In the genomic region with DNA sequence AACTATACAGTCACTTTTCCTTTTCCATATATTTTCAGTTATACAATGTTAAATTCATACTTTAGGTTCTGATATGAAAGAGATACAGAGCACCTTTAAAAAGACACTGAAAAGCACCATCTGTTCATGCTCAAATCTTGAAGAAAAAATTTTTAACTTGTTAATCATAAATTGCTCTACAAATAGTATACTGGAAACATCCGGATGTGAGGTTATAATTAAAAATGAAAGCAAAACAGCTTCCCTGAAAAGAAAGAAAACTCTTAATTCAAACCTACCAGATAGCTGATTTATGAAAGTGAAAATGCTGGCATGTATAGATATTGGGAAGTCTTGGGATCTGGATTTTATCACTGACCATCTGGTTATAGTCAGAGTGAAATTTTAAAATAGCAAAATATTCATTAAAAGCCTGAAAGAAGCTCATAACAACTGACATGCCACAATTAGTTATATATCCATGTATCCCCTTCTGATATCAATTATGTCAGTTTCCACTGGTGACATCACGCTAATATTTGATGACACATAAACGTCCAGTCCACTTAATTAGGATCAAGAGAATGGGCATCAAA, we compare ENCODE assay signal across 23 cellular contexts.
A peak's percentile ranks its signal among the peaks of the same experiment; 100 is the strongest.
DNase-seq lines count a peak whose midpoint lies in the region; ATAC-seq, FAIRE-seq and TF ChIP-seq lines count a peak whose summit lies in the region.
"Had no signal": no experiment of that assay in that cellular context is flagged by ENCODE, and none has a peak within 500 bp of the region (broad histone marks: within the 10 kb centered on the region; RNA-seq: fewer than 3 reads in every experiment).

No MANE protein-coding gene starts in this region.

- H3K27ac Mint-ChIP-seq in stimulated activated naive B cell treated with anti-CD40 and anti-IgM and Interleukin-4, amounts not matched to agents 10 μg/mL and 1 μg/mL and 100 μg/mL, for 72 hours = no peak overlapping the region
- H3K27ac Mint-ChIP-seq: activated naive CD4-positive, alpha-beta T cell treated with anti-CD3 and anti-CD28 coated beads, Interleukin-2, amount 10 ng/mL, durations not matched to agents 7 days and 5 days; progenitor cell of endocrine pancreas; T-helper 2 cell treated with Interferon-gamma antibody and Interleukin-4, amounts not matched to agents 5 μg/mL and 100 μg/mL, for 36 hours had no signal

- no peaks in the 10 kb centered on the region for H3K27me3 Mint-ChIP-seq in stimulated activated naive B cell treated with anti-CD40 and anti-IgM and Interleukin-4, amounts not matched to agents 10 μg/mL and 1 μg/mL and 100 μg/mL, for 72 hours
- H3K27me3 Mint-ChIP-seq: activated naive CD4-positive, alpha-beta T cell treated with anti-CD3 and anti-CD28 coated beads, Interleukin-2, amount 10 ng/mL, durations not matched to agents 7 days and 5 days; progenitor cell of endocrine pancreas had no signal

- no peak for TF ChIP-seq EP300 in HepG2 (IDR thresholded peaks at IDR 0.05; ENCODE audit: low read depth in 2 of 2, low read length in 2 of 2)
- no peak for TF ChIP-seq EP300 in HepG2 (CRISPR knock-in tag; IDR thresholded peaks at IDR 0.05; ENCODE audit: borderline replicate concordance)

- POLR2A ChIA-PET in HepG2 (lab: Yijun Ruan, JAX) (no interaction called here), PC-3 (lab: Charles Lee; ENCODE audit: unreplicated experiment) (no interaction called here)

- in situ Hi-C loops in HepG2 (cut with HindIII; ENCODE audit: extremely low pct_ligation_motif_present, low pct_unique_long_range_greater_than_20kb) = no loop called here

- no peaks in the 10 kb centered on the region for H3K79me2 ChIP-seq in HepG2 (ENCODE audit: insufficient read depth, low read length)
- no peaks in the 10 kb centered on the region for H3K79me2 ChIP-seq in PC-3 (ENCODE audit: low read length)

- no peaks in the 10 kb centered on the region for H3K9me3 Mint-ChIP-seq in stimulated activated naive B cell treated with anti-CD40 and anti-IgM and Interleukin-4, amounts not matched to agents 10 μg/mL and 1 μg/mL and 100 μg/mL, for 72 hours

- CTCF ChIA-PET in HepG2 (lab: Yijun Ruan, JAX; ENCODE audit: low intra/inter-chr PET ratio, low total read pairs) = no interaction called here
- CTCF ChIA-PET in PC-3 (lab: Charles Lee) = no interaction called here

- H3K9me3 ChIP-seq in HepG2 (ENCODE audit: low read length) (no peaks in the 10 kb centered on the region), right lobe of liver (no peaks in the 10 kb centered on the region), PC-3 (ENCODE audit: low read length) (no peaks in the 10 kb centered on the region)
- H3K9me3 ChIP-seq: BE2C, heart left ventricle, sigmoid colon had no signal

- no peak overlapping the region for H3K4me3 Mint-ChIP-seq in stimulated activated naive B cell treated with anti-CD40 and anti-IgM and Interleukin-4, amounts not matched to agents 10 μg/mL and 1 μg/mL and 100 μg/mL, for 72 hours
- H3K4me3 Mint-ChIP-seq: activated naive CD4-positive, alpha-beta T cell treated with anti-CD3 and anti-CD28 coated beads, Interleukin-2, amount 10 ng/mL, durations not matched to agents 7 days and 5 days; T-helper 2 cell treated with Interferon-gamma antibody and Interleukin-4, amounts not matched to agents 5 μg/mL and 100 μg/mL, for 36 hours had no signal

- H3K36me3 Mint-ChIP-seq in stimulated activated naive B cell treated with anti-CD40 and anti-IgM and Interleukin-4, amounts not matched to agents 10 μg/mL and 1 μg/mL and 100 μg/mL, for 72 hours = no peaks in the 10 kb centered on the region
- H3K36me3 Mint-ChIP-seq: activated naive CD4-positive, alpha-beta T cell treated with anti-CD3 and anti-CD28 coated beads, Interleukin-2, amount 10 ng/mL, durations not matched to agents 7 days and 5 days had no signal

- no peak for ATAC-seq in HepG2
- no peak for ATAC-seq in right lobe of liver
- peak; percentile 20; the same call in 1 of the 2 replicates for ATAC-seq in PC-3
- ATAC-seq in GM21723 (IDR thresholded peaks at IDR 0.05; ENCODE audit: unreplicated experiment) = no peak
- ATAC-seq in stimulated activated naive B cell treated with anti-CD40 and anti-IgM and Interleukin-4, amounts not matched to agents 10 μg/mL and 1 μg/mL and 100 μg/mL, for 72 hours (replicated peaks) = no peak
- no peak for ATAC-seq in HG03039 (IDR thresholded peaks at IDR 0.05; ENCODE audit: unreplicated experiment)

- H3K9me2 ChIP-seq in PC-3 (replicated peaks; ENCODE audit: low read length) = no peaks in the 10 kb centered on the region

- no peak overlapping the region for H3K27ac ChIP-seq in HepG2 (ENCODE audit: extremely low read length, insufficient read depth, low read length)
- no peak overlapping the region for H3K27ac ChIP-seq in right lobe of liver
- no peak overlapping the region for H3K27ac ChIP-seq in PC-3 (ENCODE audit: low read length)
- H3K27ac ChIP-seq: cardiac muscle cell, sigmoid colon had no signal

- no peak for FAIRE-seq in HepG2 (lab: Jason Lieb, UNC)

- no peaks in the 10 kb centered on the region for H4K20me1 ChIP-seq in HepG2 (ENCODE audit: insufficient read depth, low read length)
- H4K20me1 ChIP-seq in PC-3 (ENCODE audit: low read length) = no peaks in the 10 kb centered on the region

- no peak for TF ChIP-seq RAD21 in HepG2 (CRISPR knock-in tag; IDR thresholded peaks at IDR 0.05)

- no peaks in the 10 kb centered on the region for H3K4me1 ChIP-seq in HepG2 (ENCODE audit: insufficient read depth, low read length)
- H3K4me1 ChIP-seq in right lobe of liver = no peaks in the 10 kb centered on the region
- H3K4me1 ChIP-seq in PC-3 (ENCODE audit: insufficient read depth, low read length) = peaks cover 8% of the 10 kb centered on the region; the same call in 1 of the 2 replicates
- H3K4me1 ChIP-seq: BE2C had no signal

- no peak overlapping the region for H2AFZ ChIP-seq in HepG2 (ENCODE audit: low read length)
- H2AFZ ChIP-seq in PC-3 (ENCODE audit: low read length) = peak overlapping the region; percentile 33; the same call in 1 of the 2 replicates

- no peak for TF ChIP-seq CTCF in HepG2 (CRISPR knock-in tag; IDR thresholded peaks at IDR 0.05)
- TF ChIP-seq CTCF in right lobe of liver (IDR thresholded peaks at IDR 0.05) = no peak
- TF ChIP-seq CTCF in PC-3 (conservative IDR thresholded peaks at IDR 0.05; ENCODE audit: low read depth, low read length) = no peak

- H3K9ac ChIP-seq in HepG2 (ENCODE audit: insufficient read depth, low read depth, low read length) = no peak overlapping the region
- H3K9ac ChIP-seq in PC-3 (ENCODE audit: low read length) = no peak overlapping the region

- BruUV-seq in HepG2 (replicated peaks; lab: Mats Ljungman, UMichigan) = no TSS peak
- BruUV-seq in PC-3 (replicated peaks; lab: Mats Ljungman, UMichigan) = no TSS peak

- no peak overlapping the region for H3K4me2 ChIP-seq in HepG2 (ENCODE audit: low read depth, low read length)
- peak overlapping the region; percentile 55 for H3K4me2 ChIP-seq in PC-3 (ENCODE audit: low read length)

- no peaks in the 10 kb centered on the region for H3F3A ChIP-seq in PC-3 (ENCODE audit: low read length, unreplicated experiment)

- TF ChIP-seq POLR2A in HepG2 (IDR thresholded peaks at IDR 0.05; ENCODE audit: insufficient read depth in 1 of 2, low read depth in 2 of 2, low read length in 2 of 2) (no peak), right lobe of liver (IDR thresholded peaks at IDR 0.05) (no peak)

- intact Hi-C loops in HepG2 (cut with micrococcal nuclease; ENCODE audit: unreplicated experiment) (no loop called here), right lobe of liver (cut with DNase I) (no loop called here), PC-3 (cut with micrococcal nuclease) (no loop called here)

- H3K36me3 ChIP-seq in HepG2 (replicated peaks in 1 of 2; ENCODE audit: control insufficient read depth in 1 of 2, insufficient read depth in 2 of 2, low read length in 2 of 2) (no peaks in the 10 kb centered on the region), right lobe of liver (no peaks in the 10 kb centered on the region), PC-3 (ENCODE audit: low read depth, low read length) (no peaks in the 10 kb centered on the region)
- H3K36me3 ChIP-seq: BE2C, cardiac muscle cell, heart left ventricle, sigmoid colon had no signal

- no peaks in the 10 kb centered on the region for H3K4me1 Mint-ChIP-seq in stimulated activated naive B cell treated with anti-CD40 and anti-IgM and Interleukin-4, amounts not matched to agents 10 μg/mL and 1 μg/mL and 100 μg/mL, for 72 hours
- H3K4me1 Mint-ChIP-seq: activated naive CD4-positive, alpha-beta T cell treated with anti-CD3 and anti-CD28 coated beads, Interleukin-2, amount 10 ng/mL, durations not matched to agents 7 days and 5 days had no signal

- 0% methylated on average over 3 of the region's 3 CpGs for WGBS in HepG2 (ENCODE audit: low lambda C conversion rate)
- WGBS in right lobe of liver (ENCODE audit: insufficient coverage, low coverage, low lambda C conversion rate, missing lambda C conversion rate) = 43% methylated on average over 3 of the region's 3 CpGs

- H3K27me3 ChIP-seq in HepG2 (ENCODE audit: control insufficient read depth in 1 of 2, insufficient read depth in 2 of 2, low read length in 2 of 2) (no peaks in the 10 kb centered on the region), right lobe of liver (no peaks in the 10 kb centered on the region), PC-3 (ENCODE audit: low read length) (no peaks in the 10 kb centered on the region)
- H3K27me3 ChIP-seq: BE2C, cardiac muscle cell, heart left ventricle, sigmoid colon had no signal

- DNase-seq in HepG2 (ENCODE audit: low spot score) = no peak
- no peak for DNase-seq in right lobe of liver
- DNase-seq in PC-3 = no peak
- DNase-seq in fibroblast of peridontal ligament (ENCODE audit: extremely low read depth) = peak; percentile 41
- no peak for DNase-seq in stimulated activated naive B cell treated with anti-CD40 and anti-IgM and Interleukin-4, amounts not matched to agents 10 μg/mL and 1 μg/mL and 100 μg/mL, for 72 hours
- DNase-seq in NCI-H774 (lab: John Stamatoyannopoulos, UW) = no peak
- DNase-seq: activated CD4-positive, alpha-beta T cell treated with anti-CD3 and anti-CD28 coated beads, Interleukin-2, amount 50 U/mL, for 1 hour; activated naive CD4-positive, alpha-beta T cell treated with anti-CD3 and anti-CD28 coated beads, Interleukin-2, amount 10 ng/mL, durations not matched to agents 7 days and 5 days; BE2C; COR-L47; DMS79 treated with DMSO at 0.1 percent for 48 hours; Karpas-422; left cardiac atrium; NCI-H1694 treated with DMSO at 0.1 percent for 48 hours; NCI-H526; sigmoid colon; trophoblast cell had no signal

- no peak overlapping the region for H3K4me3 ChIP-seq in HepG2 (replicated peaks in 1 of 3; ENCODE audit: insufficient read depth in 1 of 3, low read depth in 2 of 3, low read length in 3 of 3)
- no peak overlapping the region for H3K4me3 ChIP-seq in right lobe of liver
- H3K4me3 ChIP-seq in PC-3 (ENCODE audit: low read length) = no peak overlapping the region; the same call in 1 of the 2 replicates
- H3K4me3 ChIP-seq: cardiac muscle cell, heart left ventricle, sigmoid colon had no signal

TF ChIP-seq in HepG2, 621 proteins besides CTCF, POLR2A, EP300 and RAD21 (continues in another document):
- TF ChIP-seq SYNCRIP (IDR thresholded peaks at IDR 0.05; ENCODE audit: insufficient read depth, low read depth, low read length) (no peak), ZNF713 (CRISPR knock-in tag; IDR thresholded peaks at IDR 0.05) (no peak), ZC3H4 (CRISPR knock-in tag; IDR thresholded peaks at IDR 0.05; ENCODE audit: borderline replicate concordance) (no peak), EED (CRISPR knock-in tag; IDR thresholded peaks at IDR 0.05) (no peak)
